ENCODE assay signal across 8 cellular contexts in genomic region chr14:24436355-24437019, GRCh38. TPM values are rescaled to one million over a fixed set of nuclear protein-coding genes. Genes with fewer than 3 reads are reported as not detected.
DNase-seq lines count a peak whose midpoint lies in the region; ATAC-seq and TF ChIP-seq lines count a peak whose summit lies in the region.

No MANE protein-coding gene starts in this region.

- ATAC-seq in GM18498 (IDR thresholded peaks at IDR 0.05; ENCODE audit: unreplicated experiment) (peak; percentile 33), left colon (peak; percentile 45), GM19328 (IDR thresholded peaks at IDR 0.05; ENCODE audit: unreplicated experiment) (no peak)

- intact Hi-C loops in left colon (cut with DNase I, micrococcal nuclease) = loop anchor here in 1 of 2 donors (10.0 kb wide), 2 partner anchors 72 to 102 kb away; partner anchors contain the start of genes ADCY4, NFATC4 and RIPK3

- H3K4me1 ChIP-seq in BE2C = peaks cover 3% of the 10 kb centered on the region

- H3K9me3 ChIP-seq in BE2C = no peaks in the 10 kb centered on the region
- H3K9me3 ChIP-seq in MG63 = no peaks in the 10 kb centered on the region

- peak; percentile 88 for TF ChIP-seq CTCF in BE2C (IDR thresholded peaks at IDR 0.05; ENCODE audit: low read depth, low read length)

- DNase-seq in BE2C = peak; percentile 45
- DNase-seq in MG63 = peak; percentile 10
- DNase-seq in SIG-M5 treated with dmso at 0.1 percent for 504 hours (lab: John Stamatoyannopoulos, UW; ENCODE audit: unreplicated experiment) = peak; percentile 75
- peak; percentile 89 for DNase-seq in cerebellar cortex (ENCODE audit: low spot score)
- no peak for DNase-seq in left colon
- DNase-seq in stimulated activated naive CD4-positive, alpha-beta T cell treated with Interleukin-2 at 50 U/mL for 16 hours (lab: John Stamatoyannopoulos, UW) = peak; percentile 15

- H3K4me3 ChIP-seq in BE2C (ENCODE audit: low read depth, low read length) (no peak overlapping the region), MG63 (no peak overlapping the region)

- no peaks in the 10 kb centered on the region for H3K27me3 ChIP-seq in BE2C
- H3K27me3 ChIP-seq in MG63 = no peaks in the 10 kb centered on the region

- H3K36me3 ChIP-seq in BE2C (peaks cover 29% of the 10 kb centered on the region), MG63 (peaks cover 51% of the 10 kb centered on the region)

RNA-seq across cellular contexts. Expression of gene SDR39U1, which starts 6.1 kb away (rescaled TPM):
- 157 TPM for polyA plus RNA-seq in BE2C (2012; ENCODE audit: insufficient read depth, insufficient read length, low read depth)
- 16.8 and 32.0 TPM in 2 replicates for total RNA-seq in MG63 (2014; rRNA removed; shearing (Covaris generic); ENCODE audit: low replicate concordance)
- 10 to 100 TPM; 34.4 to 40.8 TPM for total RNA-seq in left colon

RNA-seq across cellular contexts. Expression of gene KHNYN, which starts 6.7 kb away (rescaled TPM):
- polyA plus RNA-seq in BE2C (2012; ENCODE audit: insufficient read depth, insufficient read length, low read depth) = 26.1 TPM
- 19.1 and 30.7 TPM in 2 replicates for total RNA-seq in MG63 (2014; rRNA removed; shearing (Covaris generic); ENCODE audit: low replicate concordance)
- 10 to 100 TPM; 70.8 to 97.3 TPM for total RNA-seq in left colon

RNA-seq across cellular contexts. Expression of gene CBLN3, which starts 7.0 kb away (rescaled TPM):
- 0.62 TPM for polyA plus RNA-seq in BE2C (2012; ENCODE audit: insufficient read depth, insufficient read length, low read depth)
- total RNA-seq in MG63 (2014; rRNA removed; shearing (Covaris generic); ENCODE audit: low replicate concordance) = 2.0 TPM in 1 of 2 replicates, not detected in the other
- 1 to 10 TPM; 2.0 to 2.5 TPM for total RNA-seq in left colon

RNA-seq across cellular contexts. Expression of gene NYNRIN, which starts 37.7 kb away (rescaled TPM):
- 11.9 TPM for polyA plus RNA-seq in BE2C (2012; ENCODE audit: insufficient read depth, insufficient read length, low read depth)
- total RNA-seq in MG63 (2014; rRNA removed; shearing (Covaris generic); ENCODE audit: low replicate concordance) = 0.30 TPM in 1 of 2 replicates, not detected in the other
- total RNA-seq in left colon = 10 to 100 TPM; 11.7 to 13.2 TPM

Comparison
In these comparisons a context has a peak if more than half of its experiments do, and no peak if none do; other contexts are left out.
1. DNase-seq: peak in BE2C (single experiment), MG63 (single experiment), SIG-M5 treated with dmso at 0.1 percent for 504 hours (single experiment), cerebellar cortex (single experiment) and stimulated activated naive CD4-positive, alpha-beta T cell treated with Interleukin-2 at 50 U/mL for 16 hours (single experiment); none in left colon (0 of 2).